Comparison of ENCODE assay signal across 24 cellular contexts in genomic region chr19:37197768-37198167, GRCh38. TPM values are rescaled to one million over a fixed set of nuclear protein-coding genes. Genes with fewer than 3 reads are reported as not detected.
DNase-seq lines count a peak whose midpoint lies in the region; ATAC-seq, FAIRE-seq and TF ChIP-seq lines count a peak whose summit lies in the region.
"Had no signal": no experiment of that assay in that cellular context is flagged by ENCODE, and none has a peak within 500 bp of the region (broad histone marks: within the 10 kb centered on the region; RNA-seq: fewer than 3 reads in every experiment).

No MANE protein-coding gene starts in this region.

- CTCF ChIA-PET in A549 (lab: Yijun Ruan, JAX), result interaction anchor here (1.8 kb wide), 1 partner anchor 26 kb away, joined by 4 read pairs; the partner anchor contains the start of gene ZNF585A
- CTCF ChIA-PET in IMR-90 (lab: Yijun Ruan, JAX), result no interaction called here
- CTCF ChIA-PET in CD4-positive, alpha-beta T cell (lab: Charles Lee), result no interaction called here

- H2BK15ac ChIP-seq in IMR-90 (ENCODE audit: low read depth, low read length), result no peak overlapping the region

- H2AK9ac ChIP-seq in IMR-90 (replicated peaks; ENCODE audit: low read depth, low read length, poor library complexity), result no peak overlapping the region

- TF ChIP-seq POLR2A in A549 (IDR thresholded peaks at IDR 0.05; ENCODE audit: low read length) (no peak), IMR-90 (IDR thresholded peaks at IDR 0.05; ENCODE audit: low read depth, low read length) (no peak)

- H3K9me3 ChIP-seq in A549 (peaks cover 90% of the 10 kb centered on the region), IMR-90 (ENCODE audit: control insufficient read depth, insufficient read depth, low read length) (peaks cover 7% of the 10 kb centered on the region; the same call in 1 of the 2 replicates)
- H3K9me3 ChIP-seq in CD4-positive, alpha-beta T cell (ENCODE audit: control insufficient read depth, low read length), result peaks cover 53% of the 10 kb centered on the region

- no peak overlapping the region for H3K56ac ChIP-seq in IMR-90 (ENCODE audit: extremely low read depth, insufficient read depth, low read length)

- no peaks in the 10 kb centered on the region for H3K27me3 ChIP-seq in IMR-90 (ENCODE audit: control insufficient read depth, insufficient read depth, low read length)
- H3K27me3 ChIP-seq in CD4-positive, alpha-beta T cell (ENCODE audit: control insufficient read depth, insufficient read depth, low read length), result no peaks in the 10 kb centered on the region
- H3K27me3 ChIP-seq: BLaER1 treated with 17β-estradiol and CSF1 and Interleukin-3, amounts not matched to agents 10 nM and 100 nM had no signal

- peaks cover 48% of the 10 kb centered on the region for H3K36me3 Mint-ChIP-seq in endothelial cell (ENCODE audit: low read depth, unreplicated experiment)
- H3K36me3 Mint-ChIP-seq in CD4-positive, alpha-beta T cell (ENCODE audit: low read depth), result peaks cover 98% of the 10 kb centered on the region

- FAIRE-seq in A549 (lab: Jason Lieb, UNC), result peak; percentile 74
- FAIRE-seq: A204.1, GM12878, GM12892, GM18507 had no signal

- H3K27ac Mint-ChIP-seq in endothelial cell (ENCODE audit: unreplicated experiment), result no peak overlapping the region
- H3K27ac Mint-ChIP-seq in CD4-positive, alpha-beta T cell, result no peak overlapping the region
- H3K27ac Mint-ChIP-seq: B cell; CD4-positive, alpha-beta memory T cell; CD8-positive, alpha-beta memory T cell had no signal

- H3K9me3 Mint-ChIP-seq in endothelial cell (ENCODE audit: unreplicated experiment), result peaks cover 9% of the 10 kb centered on the region
- peaks cover 6% of the 10 kb centered on the region for H3K9me3 Mint-ChIP-seq in CD4-positive, alpha-beta T cell

- no peak for TF ChIP-seq CTCF in A549 (IDR thresholded peaks at IDR 0.05)
- TF ChIP-seq CTCF in IMR-90 (conservative IDR thresholded peaks at IDR 0.05; ENCODE audit: low read depth, low read length), result no peak
- no peak for TF ChIP-seq CTCF in endothelial cell (IDR thresholded peaks at IDR 0.05; ENCODE audit: unreplicated experiment)
- TF ChIP-seq CTCF in CD4-positive, alpha-beta T cell (IDR thresholded peaks at IDR 0.05), result no peak

- intact Hi-C loops in IMR-90 (cut with micrococcal nuclease), result no loop called here
- intact Hi-C loops in CD4-positive, alpha-beta T cell (cut with DNase I, micrococcal nuclease), result no loop called here

- H3K4ac ChIP-seq in IMR-90 (ENCODE audit: low read depth, low read length), result no peak overlapping the region

- no peak overlapping the region for H3K9ac ChIP-seq in IMR-90 (ENCODE audit: low read depth, low read length)
- H3K9ac ChIP-seq: BLaER1 treated with 17β-estradiol and CSF1 and Interleukin-3, amounts not matched to agents 10 nM and 100 nM had no signal

- H3K36me3 ChIP-seq in IMR-90 (ENCODE audit: control insufficient read depth, insufficient read depth, low read length), result peaks cover 20% of the 10 kb centered on the region

- peaks cover 2% of the 10 kb centered on the region for H3K27me3 Mint-ChIP-seq in endothelial cell (ENCODE audit: unreplicated experiment)
- H3K27me3 Mint-ChIP-seq in CD4-positive, alpha-beta T cell, result no peaks in the 10 kb centered on the region
- H3K27me3 Mint-ChIP-seq: B cell; CD4-positive, alpha-beta memory T cell; CD8-positive, alpha-beta memory T cell had no signal

- POLR2A ChIA-PET in A549 (lab: Yijun Ruan, JAX) (no interaction called here), IMR-90 (lab: Charles Lee; ENCODE audit: unreplicated experiment) (no interaction called here)
- POLR2A ChIA-PET in CD4-positive, alpha-beta T cell (lab: Charles Lee), result interaction anchor here (0.6 kb wide), 1 partner anchor 11 kb away, joined by 3 read pairs; no protein-coding TSS in a partner anchor

- H3K27ac ChIP-seq in A549 (no peak overlapping the region), IMR-90 (ENCODE audit: insufficient read depth, low read length) (no peak overlapping the region)
- no peak overlapping the region for H3K27ac ChIP-seq in CD4-positive, alpha-beta T cell (ENCODE audit: low read depth, low read length)
- H3K27ac ChIP-seq: BLaER1 treated with 17β-estradiol and CSF1 and Interleukin-3, amounts not matched to agents 10 nM and 100 nM; C4-2B had no signal

- H3K4me3 ChIP-seq in A549 (no peak overlapping the region), IMR-90 (ENCODE audit: insufficient read depth, low read depth, low read length) (no peak overlapping the region)
- H3K4me3 ChIP-seq: BLaER1 treated with 17β-estradiol and CSF1 and Interleukin-3, amounts not matched to agents 10 nM and 100 nM; GM12878 had no signal

- ATAC-seq in A549 (no peak), IMR-90 (ENCODE audit: low read depth) (no peak), GM19328 (IDR thresholded peaks at IDR 0.05; ENCODE audit: unreplicated experiment) (no peak)
- ATAC-seq in CD4-positive, alpha-beta T cell (ENCODE audit: poor library complexity), result no peak
- ATAC-seq: GM12878 had no signal

- WGBS in A549 (ENCODE audit: missing lambda C conversion rate), result 73% methylated on average over 2 of the region's 2 CpGs
- WGBS in IMR-90 (ENCODE audit: extremely low coverage in 2 of 2, insufficient read length in 1 of 2), 2 experiments, result no CpG with 5 or more reads among the region's 2 CpGs

- no peak overlapping the region for H2BK120ac ChIP-seq in IMR-90 (ENCODE audit: low read depth, low read length)

- H3K23ac ChIP-seq in IMR-90 (ENCODE audit: low read depth, low read length), result no peak overlapping the region

- peak overlapping the region; percentile 68 for H3K4me3 Mint-ChIP-seq in endothelial cell (ENCODE audit: unreplicated experiment)
- H3K4me3 Mint-ChIP-seq in CD4-positive, alpha-beta T cell, result no peak overlapping the region
- H3K4me3 Mint-ChIP-seq: B cell; CD4-positive, alpha-beta memory T cell; CD8-positive, alpha-beta memory T cell had no signal

- H2AFZ ChIP-seq in IMR-90 (replicated peaks; ENCODE audit: low read length, poor library complexity), result no peak overlapping the region

- TF ChIP-seq RAD21 in A549 (conservative IDR thresholded peaks at IDR 0.05 in 1 of 2, IDR thresholded peaks at IDR 0.05 in 1 of 2), result no peak
- no peak for TF ChIP-seq RAD21 in IMR-90 (IDR thresholded peaks at IDR 0.05; ENCODE audit: low read length)

- H4K5ac ChIP-seq in IMR-90 (ENCODE audit: low read depth, low read length), result no peak overlapping the region

- in situ Hi-C loops in IMR-90 (cut with MboI; ENCODE audit: low sequenced_read_pairs), result no loop called here

- no peak for TF ChIP-seq EP300 in A549 (IDR thresholded peaks at IDR 0.05)

- no peak overlapping the region for H3K18ac ChIP-seq in IMR-90 (ENCODE audit: low read depth, low read length)

- no peaks in the 10 kb centered on the region for H4K20me1 ChIP-seq in IMR-90 (ENCODE audit: insufficient read depth, low read length)
- H4K20me1 ChIP-seq: BLaER1 treated with 17β-estradiol and CSF1 and Interleukin-3, amounts not matched to agents 10 nM and 100 nM had no signal

- no peaks in the 10 kb centered on the region for H3K9me1 ChIP-seq in IMR-90 (ENCODE audit: insufficient read depth, low read length)

- no peak overlapping the region for H4K91ac ChIP-seq in IMR-90 (ENCODE audit: insufficient read depth, low read depth, low read length)

- no TSS peak for BruUV-seq in IMR-90 (replicated peaks; lab: Mats Ljungman, UMichigan)

- no peaks in the 10 kb centered on the region for H3K79me1 ChIP-seq in IMR-90 (ENCODE audit: low read depth in 1 of 2, low read length in 2 of 2)

- H4K8ac ChIP-seq in IMR-90 (ENCODE audit: low read depth in 2 of 2, low read length in 2 of 2), result no peak overlapping the region

- H3K4me1 ChIP-seq in A549 (no peaks in the 10 kb centered on the region), IMR-90 (ENCODE audit: control insufficient read depth, insufficient read depth, low read length) (no peaks in the 10 kb centered on the region)
- H3K4me1 ChIP-seq: BLaER1 treated with 17β-estradiol and CSF1 and Interleukin-3, amounts not matched to agents 10 nM and 100 nM had no signal

- no peak overlapping the region for H3K14ac ChIP-seq in IMR-90 (replicated peaks; ENCODE audit: low read depth, low read length)

- no peak overlapping the region for H2AK5ac ChIP-seq in IMR-90 (ENCODE audit: low read depth, low read length)

- no peak overlapping the region for H3K4me2 ChIP-seq in A549
- H3K4me2 ChIP-seq in IMR-90 (ENCODE audit: low read depth, low read length), result no peak overlapping the region
- H3K4me2 ChIP-seq: BLaER1 treated with 17β-estradiol and CSF1 and Interleukin-3, amounts not matched to agents 10 nM and 100 nM had no signal

- no peak overlapping the region for H2BK5ac ChIP-seq in IMR-90 (ENCODE audit: low read depth, low read length, poor library complexity, severe bottlenecking)

- H2BK20ac ChIP-seq in IMR-90 (ENCODE audit: low read depth, low read length), result no peak overlapping the region

- dilution Hi-C loops in IMR-90 (cut with HindIII; ENCODE audit: low sequenced_read_pairs, unreplicated experiment), result no loop called here

- no peaks in the 10 kb centered on the region for H3K4me1 Mint-ChIP-seq in endothelial cell (ENCODE audit: unreplicated experiment)
- H3K4me1 Mint-ChIP-seq in CD4-positive, alpha-beta T cell (ENCODE audit: low read depth), result no peaks in the 10 kb centered on the region
- H3K4me1 Mint-ChIP-seq: B cell; CD8-positive, alpha-beta memory T cell had no signal

- no peak for DNase-seq in A549 (ENCODE audit: low read depth in 1 of 2, low spot score in 1 of 2)
- DNase-seq in IMR-90, result no peak
- DNase-seq in endothelial cell (ENCODE audit: low spot score), result no peak
- no peak for DNase-seq in CD4-positive, alpha-beta T cell
- DNase-seq: 8988T; AML-193; CD4-positive, alpha-beta memory T cell; CD8-positive, alpha-beta memory T cell; COR-L47; DMS 273 treated with DMSO at 0.1 percent for 48 hours; DMS153; DMS53; DMS79; DND-41; EL; GDM1 had no signal

RNA-seq across cellular contexts. Expression of gene ZNF585B, which starts 12.6 kb away (rescaled TPM):
- polyA plus RNA-seq in A549 (2011; rRNA removed) (14.1 and 15.1 TPM in 2 replicates), A549 (2017; fragmentation: RNase III; extraction: RNeasy Plus Mini Kit Qiagen cat#74134 plus additional on column Dnase treatment) (4.5 to 6.9 TPM (median 5.3 TPM) in 3 replicates), IMR-90 (2012; rRNA removed) (6.0 and 6.5 TPM in 2 replicates)
- 5.6 and 6.1 TPM in 2 replicates for polyA plus RNA-seq in A549 (2012; cell fraction: cytosol; rRNA removed)
- 2.9 and 4.4 TPM in 2 replicates for polyA plus RNA-seq in A549 (2012; cell fraction: nucleus; rRNA removed)
- 18.1 and 19.0 TPM in 2 replicates for polyA minus RNA-seq in A549 (2011; rRNA and poly(A)+ RNA removed)
- total RNA-seq in IMR-90 (2012; rRNA removed) (10.0 and 10.6 TPM in 2 replicates), endothelial cell (ENCODE audit: unreplicated experiment) (18.1 TPM)
- polyA plus RNA-seq in IMR-90 (2012; cell fraction: cytosol; rRNA removed), result 2.8 and 3.4 TPM in 2 replicates
- polyA plus RNA-seq in IMR-90 (2012; cell fraction: nucleus; rRNA removed; ENCODE audit: low replicate concordance), result 5.5 and 15.8 TPM in 2 replicates
- total RNA-seq in CD4-positive, alpha-beta T cell, result 1 to 10 TPM; 6.1 to 6.4 TPM

RNA-seq across cellular contexts. Expression of gene ZNF383, which starts 20.2 kb away (rescaled TPM):
- polyA plus RNA-seq in A549 (2011; rRNA removed) (13.0 and 13.1 TPM in 2 replicates), A549 (2017; fragmentation: RNase III; extraction: RNeasy Plus Mini Kit Qiagen cat#74134 plus additional on column Dnase treatment) (6.6 to 6.9 TPM (median 6.6 TPM) in 3 replicates), IMR-90 (2012; rRNA removed) (1.6 and 2.4 TPM in 2 replicates)
- 2.5 and 3.5 TPM in 2 replicates for polyA plus RNA-seq in A549 (2012; cell fraction: cytosol; rRNA removed)
- polyA plus RNA-seq in A549 (2012; cell fraction: nucleus; rRNA removed), result 3.8 and 4.5 TPM in 2 replicates
- polyA minus RNA-seq in A549 (2011; rRNA and poly(A)+ RNA removed), result 10.0 TPM in 2 replicates
- total RNA-seq in IMR-90 (2012; rRNA removed) (3.6 and 4.5 TPM in 2 replicates), endothelial cell (ENCODE audit: unreplicated experiment) (7.3 TPM)
- 0.48 and 0.92 TPM in 2 replicates for polyA plus RNA-seq in IMR-90 (2012; cell fraction: cytosol; rRNA removed)
- 2.1 and 8.1 TPM in 2 replicates for polyA plus RNA-seq in IMR-90 (2012; cell fraction: nucleus; rRNA removed; ENCODE audit: low replicate concordance)
- total RNA-seq in CD4-positive, alpha-beta T cell, result 10 to 100 TPM; 13.1 to 15.7 TPM

RNA-seq across cellular contexts. Expression of gene ZNF585A, which starts 25.3 kb away (rescaled TPM):
- polyA plus RNA-seq in A549 (2011; rRNA removed) (14.2 and 14.7 TPM in 2 replicates), A549 (2017; fragmentation: RNase III; extraction: RNeasy Plus Mini Kit Qiagen cat#74134 plus additional on column Dnase treatment) (4.4 to 5.1 TPM (median 5.0 TPM) in 3 replicates), IMR-90 (2012; rRNA removed) (5.8 and 6.2 TPM in 2 replicates)
- 3.2 and 4.8 TPM in 2 replicates for polyA plus RNA-seq in A549 (2012; cell fraction: cytosol; rRNA removed)
- polyA plus RNA-seq in A549 (2012; cell fraction: nucleus; rRNA removed), result 0.98 and 2.5 TPM in 2 replicates
- 4.1 and 5.1 TPM in 2 replicates for polyA minus RNA-seq in A549 (2011; rRNA and poly(A)+ RNA removed)
- total RNA-seq in IMR-90 (2012; rRNA removed) (7.2 and 9.5 TPM in 2 replicates), endothelial cell (ENCODE audit: unreplicated experiment) (11.0 TPM)
- polyA plus RNA-seq in IMR-90 (2012; cell fraction: cytosol; rRNA removed), result 2.9 and 6.5 TPM in 2 replicates
- polyA plus RNA-seq in IMR-90 (2012; cell fraction: nucleus; rRNA removed; ENCODE audit: low replicate concordance), result 1.3 and 6.0 TPM in 2 replicates
- 1 to 10 TPM; 4.5 to 4.6 TPM for total RNA-seq in CD4-positive, alpha-beta T cell
